ENCODE assay signal across 2 cellular contexts in the genomic region with DNA sequence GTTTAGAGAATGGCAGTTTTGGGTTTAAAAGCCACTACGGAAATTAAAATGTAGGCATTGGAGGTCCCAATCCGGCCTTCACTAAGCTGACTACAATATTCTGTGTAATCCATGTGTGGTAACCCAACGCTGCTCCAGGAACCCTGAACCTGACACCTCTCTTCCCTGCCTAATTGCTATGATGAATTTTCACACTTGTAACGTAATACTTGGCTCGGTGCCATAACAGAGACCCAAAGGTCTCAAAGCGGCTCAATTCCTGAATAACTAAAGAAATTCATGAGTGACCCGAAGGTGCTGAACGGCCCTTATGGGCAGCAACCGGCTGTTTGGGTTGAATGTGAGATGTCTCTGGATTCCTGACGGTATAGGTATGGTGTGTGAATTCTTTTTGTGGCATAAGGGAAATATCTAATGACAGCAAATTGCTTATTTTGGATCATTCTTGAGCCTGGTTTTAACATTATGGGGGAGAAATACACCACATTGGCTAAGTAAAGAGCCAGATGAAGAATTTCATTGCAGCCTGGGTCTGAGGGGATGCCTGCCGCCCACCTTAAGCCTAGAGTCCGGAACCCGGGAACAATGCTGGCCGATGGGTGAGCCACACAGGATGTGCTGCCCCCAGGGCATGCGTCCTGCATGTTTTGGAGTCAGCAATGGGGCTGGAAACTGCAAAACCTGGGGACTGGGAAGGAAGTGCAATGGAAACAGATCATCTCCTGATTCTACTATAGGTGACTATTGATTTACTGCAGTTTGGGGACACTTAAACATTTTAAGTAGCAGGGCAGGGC.
TF ChIP-seq lines count a peak whose summit lies in the region.

No MANE protein-coding gene starts in this region.

TF ChIP-seq in GM23338, 12 proteins besides CTCF, POLR2A, EP300 and RAD21 (continues in another document):
- TF ChIP-seq, protein P1, sequence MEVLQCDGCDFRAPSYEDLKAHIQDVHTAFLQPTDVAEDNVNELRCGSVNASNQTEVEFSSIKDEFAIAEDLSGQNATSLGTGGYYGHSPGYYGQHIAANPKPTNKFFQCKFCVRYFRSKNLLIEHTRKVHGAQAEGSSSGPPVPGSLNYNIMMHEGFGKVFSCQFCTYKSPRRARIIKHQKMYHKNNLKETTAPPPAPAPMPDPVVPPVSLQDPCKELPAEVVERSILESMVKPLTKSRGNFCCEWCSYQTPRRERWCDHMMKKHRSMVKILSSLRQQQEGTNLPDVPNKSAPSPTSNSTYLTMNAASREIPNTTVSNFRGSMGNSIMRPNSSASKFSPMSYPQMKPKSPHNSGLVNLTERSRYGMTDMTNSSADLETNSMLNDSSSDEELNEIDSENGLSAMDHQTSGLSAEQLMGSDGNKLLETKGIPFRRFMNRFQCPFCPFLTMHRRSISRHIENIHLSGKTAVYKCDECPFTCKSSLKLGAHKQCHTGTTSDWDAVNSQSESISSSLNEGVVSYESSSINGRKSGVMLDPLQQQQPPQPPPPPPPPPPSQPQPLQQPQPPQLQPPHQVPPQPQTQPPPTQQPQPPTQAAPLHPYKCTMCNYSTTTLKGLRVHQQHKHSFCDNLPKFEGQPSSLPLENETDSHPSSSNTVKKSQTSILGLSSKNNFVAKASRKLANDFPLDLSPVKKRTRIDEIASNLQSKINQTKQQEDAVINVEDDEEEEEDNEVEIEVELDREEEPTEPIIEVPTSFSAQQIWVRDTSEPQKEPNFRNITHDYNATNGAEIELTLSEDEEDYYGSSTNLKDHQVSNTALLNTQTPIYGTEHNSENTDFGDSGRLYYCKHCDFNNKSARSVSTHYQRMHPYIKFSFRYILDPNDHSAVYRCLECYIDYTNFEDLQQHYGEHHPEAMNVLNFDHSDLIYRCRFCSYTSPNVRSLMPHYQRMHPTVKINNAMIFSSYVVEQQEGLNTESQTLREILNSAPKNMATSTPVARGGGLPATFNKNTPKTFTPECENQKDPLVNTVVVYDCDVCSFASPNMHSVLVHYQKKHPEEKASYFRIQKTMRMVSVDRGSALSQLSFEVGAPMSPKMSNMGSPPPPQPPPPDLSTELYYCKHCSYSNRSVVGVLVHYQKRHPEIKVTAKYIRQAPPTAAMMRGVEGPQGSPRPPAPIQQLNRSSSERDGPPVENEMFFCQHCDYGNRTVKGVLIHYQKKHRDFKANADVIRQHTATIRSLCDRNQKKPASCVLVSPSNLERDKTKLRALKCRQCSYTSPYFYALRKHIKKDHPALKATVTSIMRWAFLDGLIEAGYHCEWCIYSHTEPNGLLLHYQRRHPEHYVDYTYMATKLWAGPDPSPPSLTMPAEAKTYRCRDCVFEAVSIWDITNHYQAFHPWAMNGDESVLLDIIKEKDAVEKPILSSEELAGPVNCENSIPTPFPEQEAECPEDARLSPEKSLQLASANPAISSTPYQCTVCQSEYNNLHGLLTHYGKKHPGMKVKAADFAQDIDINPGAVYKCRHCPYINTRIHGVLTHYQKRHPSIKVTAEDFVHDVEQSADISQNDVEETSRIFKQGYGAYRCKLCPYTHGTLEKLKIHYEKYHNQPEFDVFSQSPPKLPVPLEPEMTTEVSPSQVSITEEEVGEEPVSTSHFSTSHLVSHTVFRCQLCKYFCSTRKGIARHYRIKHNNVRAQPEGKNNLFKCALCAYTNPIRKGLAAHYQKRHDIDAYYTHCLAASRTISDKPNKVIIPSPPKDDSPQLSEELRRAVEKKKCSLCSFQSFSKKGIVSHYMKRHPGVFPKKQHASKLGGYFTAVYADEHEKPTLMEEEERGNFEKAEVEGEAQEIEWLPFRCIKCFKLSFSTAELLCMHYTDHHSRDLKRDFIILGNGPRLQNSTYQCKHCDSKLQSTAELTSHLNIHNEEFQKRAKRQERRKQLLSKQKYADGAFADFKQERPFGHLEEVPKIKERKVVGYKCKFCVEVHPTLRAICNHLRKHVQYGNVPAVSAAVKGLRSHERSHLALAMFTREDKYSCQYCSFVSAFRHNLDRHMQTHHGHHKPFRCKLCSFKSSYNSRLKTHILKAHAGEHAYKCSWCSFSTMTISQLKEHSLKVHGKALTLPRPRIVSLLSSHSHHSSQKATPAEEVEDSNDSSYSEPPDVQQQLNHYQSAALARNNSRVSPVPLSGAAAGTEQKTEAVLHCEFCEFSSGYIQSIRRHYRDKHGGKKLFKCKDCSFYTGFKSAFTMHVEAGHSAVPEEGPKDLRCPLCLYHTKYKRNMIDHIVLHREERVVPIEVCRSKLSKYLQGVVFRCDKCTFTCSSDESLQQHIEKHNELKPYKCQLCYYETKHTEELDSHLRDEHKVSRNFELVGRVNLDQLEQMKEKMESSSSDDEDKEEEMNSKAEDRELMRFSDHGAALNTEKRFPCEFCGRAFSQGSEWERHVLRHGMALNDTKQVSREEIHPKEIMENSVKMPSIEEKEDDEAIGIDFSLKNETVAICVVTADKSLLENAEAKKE (CRISPR knock-in tag; IDR thresholded peaks at IDR 0.05), result no peak
- no peak for TF ChIP-seq EZH2phosphoT487 (IDR thresholded peaks at IDR 0.05; ENCODE audit: unreplicated experiment)
- TF ChIP-seq STAT1 (IDR thresholded peaks at IDR 0.05; ENCODE audit: unreplicated experiment), result no peak
- TF ChIP-seq, protein P2, sequence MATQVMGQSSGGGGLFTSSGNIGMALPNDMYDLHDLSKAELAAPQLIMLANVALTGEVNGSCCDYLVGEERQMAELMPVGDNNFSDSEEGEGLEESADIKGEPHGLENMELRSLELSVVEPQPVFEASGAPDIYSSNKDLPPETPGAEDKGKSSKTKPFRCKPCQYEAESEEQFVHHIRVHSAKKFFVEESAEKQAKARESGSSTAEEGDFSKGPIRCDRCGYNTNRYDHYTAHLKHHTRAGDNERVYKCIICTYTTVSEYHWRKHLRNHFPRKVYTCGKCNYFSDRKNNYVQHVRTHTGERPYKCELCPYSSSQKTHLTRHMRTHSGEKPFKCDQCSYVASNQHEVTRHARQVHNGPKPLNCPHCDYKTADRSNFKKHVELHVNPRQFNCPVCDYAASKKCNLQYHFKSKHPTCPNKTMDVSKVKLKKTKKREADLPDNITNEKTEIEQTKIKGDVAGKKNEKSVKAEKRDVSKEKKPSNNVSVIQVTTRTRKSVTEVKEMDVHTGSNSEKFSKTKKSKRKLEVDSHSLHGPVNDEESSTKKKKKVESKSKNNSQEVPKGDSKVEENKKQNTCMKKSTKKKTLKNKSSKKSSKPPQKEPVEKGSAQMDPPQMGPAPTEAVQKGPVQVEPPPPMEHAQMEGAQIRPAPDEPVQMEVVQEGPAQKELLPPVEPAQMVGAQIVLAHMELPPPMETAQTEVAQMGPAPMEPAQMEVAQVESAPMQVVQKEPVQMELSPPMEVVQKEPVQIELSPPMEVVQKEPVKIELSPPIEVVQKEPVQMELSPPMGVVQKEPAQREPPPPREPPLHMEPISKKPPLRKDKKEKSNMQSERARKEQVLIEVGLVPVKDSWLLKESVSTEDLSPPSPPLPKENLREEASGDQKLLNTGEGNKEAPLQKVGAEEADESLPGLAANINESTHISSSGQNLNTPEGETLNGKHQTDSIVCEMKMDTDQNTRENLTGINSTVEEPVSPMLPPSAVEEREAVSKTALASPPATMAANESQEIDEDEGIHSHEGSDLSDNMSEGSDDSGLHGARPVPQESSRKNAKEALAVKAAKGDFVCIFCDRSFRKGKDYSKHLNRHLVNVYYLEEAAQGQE (IDR thresholded peaks at IDR 0.05; ENCODE audit: unreplicated experiment), result no peak
- TF ChIP-seq, protein P3, sequence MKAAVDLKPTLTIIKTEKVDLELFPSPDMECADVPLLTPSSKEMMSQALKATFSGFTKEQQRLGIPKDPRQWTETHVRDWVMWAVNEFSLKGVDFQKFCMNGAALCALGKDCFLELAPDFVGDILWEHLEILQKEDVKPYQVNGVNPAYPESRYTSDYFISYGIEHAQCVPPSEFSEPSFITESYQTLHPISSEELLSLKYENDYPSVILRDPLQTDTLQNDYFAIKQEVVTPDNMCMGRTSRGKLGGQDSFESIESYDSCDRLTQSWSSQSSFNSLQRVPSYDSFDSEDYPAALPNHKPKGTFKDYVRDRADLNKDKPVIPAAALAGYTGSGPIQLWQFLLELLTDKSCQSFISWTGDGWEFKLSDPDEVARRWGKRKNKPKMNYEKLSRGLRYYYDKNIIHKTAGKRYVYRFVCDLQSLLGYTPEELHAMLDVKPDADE (IDR thresholded peaks at IDR 0.05), result no peak
- TF ChIP-seq ZNF114 (CRISPR knock-in tag; IDR thresholded peaks at IDR 0.05), result no peak
- TF ChIP-seq NANOG (IDR thresholded peaks at IDR 0.05; ENCODE audit: borderline replicate concordance), result no peak

TF ChIP-seq in WTC11, 78 proteins besides CTCF, POLR2A, EP300 and RAD21 (continued from another document):
- TF ChIP-seq, protein P4, sequence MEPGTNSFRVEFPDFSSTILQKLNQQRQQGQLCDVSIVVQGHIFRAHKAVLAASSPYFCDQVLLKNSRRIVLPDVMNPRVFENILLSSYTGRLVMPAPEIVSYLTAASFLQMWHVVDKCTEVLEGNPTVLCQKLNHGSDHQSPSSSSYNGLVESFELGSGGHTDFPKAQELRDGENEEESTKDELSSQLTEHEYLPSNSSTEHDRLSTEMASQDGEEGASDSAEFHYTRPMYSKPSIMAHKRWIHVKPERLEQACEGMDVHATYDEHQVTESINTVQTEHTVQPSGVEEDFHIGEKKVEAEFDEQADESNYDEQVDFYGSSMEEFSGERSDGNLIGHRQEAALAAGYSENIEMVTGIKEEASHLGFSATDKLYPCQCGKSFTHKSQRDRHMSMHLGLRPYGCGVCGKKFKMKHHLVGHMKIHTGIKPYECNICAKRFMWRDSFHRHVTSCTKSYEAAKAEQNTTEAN (CRISPR knock-in tag; IDR thresholded peaks at IDR 0.05), result no peak
- TF ChIP-seq PRRX2 (CRISPR knock-in tag; IDR thresholded peaks at IDR 0.05) (no peak), GRHL2 (CRISPR knock-in tag; IDR thresholded peaks at IDR 0.05; ENCODE audit: insufficient replicate concordance, severe bottlenecking) (no peak), GTF2I (CRISPR knock-in tag; conservative IDR thresholded peaks at IDR 0.05) (no peak), OVOL2 (CRISPR knock-in tag; IDR thresholded peaks at IDR 0.05; ENCODE audit: borderline replicate concordance) (no peak)
- TF ChIP-seq, protein P5, sequence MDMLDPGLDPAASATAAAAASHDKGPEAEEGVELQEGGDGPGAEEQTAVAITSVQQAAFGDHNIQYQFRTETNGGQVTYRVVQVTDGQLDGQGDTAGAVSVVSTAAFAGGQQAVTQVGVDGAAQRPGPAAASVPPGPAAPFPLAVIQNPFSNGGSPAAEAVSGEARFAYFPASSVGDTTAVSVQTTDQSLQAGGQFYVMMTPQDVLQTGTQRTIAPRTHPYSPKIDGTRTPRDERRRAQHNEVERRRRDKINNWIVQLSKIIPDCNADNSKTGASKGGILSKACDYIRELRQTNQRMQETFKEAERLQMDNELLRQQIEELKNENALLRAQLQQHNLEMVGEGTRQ (CRISPR knock-in tag; IDR thresholded peaks at IDR 0.05), result no peak
- TF ChIP-seq, protein P6, sequence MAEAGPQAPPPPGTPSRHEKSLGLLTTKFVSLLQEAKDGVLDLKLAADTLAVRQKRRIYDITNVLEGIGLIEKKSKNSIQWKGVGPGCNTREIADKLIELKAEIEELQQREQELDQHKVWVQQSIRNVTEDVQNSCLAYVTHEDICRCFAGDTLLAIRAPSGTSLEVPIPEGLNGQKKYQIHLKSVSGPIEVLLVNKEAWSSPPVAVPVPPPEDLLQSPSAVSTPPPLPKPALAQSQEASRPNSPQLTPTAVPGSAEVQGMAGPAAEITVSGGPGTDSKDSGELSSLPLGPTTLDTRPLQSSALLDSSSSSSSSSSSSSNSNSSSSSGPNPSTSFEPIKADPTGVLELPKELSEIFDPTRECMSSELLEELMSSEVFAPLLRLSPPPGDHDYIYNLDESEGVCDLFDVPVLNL (CRISPR knock-in tag; IDR thresholded peaks at IDR 0.05; ENCODE audit: borderline replicate concordance, low read depth), result no peak
- TF ChIP-seq, protein P7, sequence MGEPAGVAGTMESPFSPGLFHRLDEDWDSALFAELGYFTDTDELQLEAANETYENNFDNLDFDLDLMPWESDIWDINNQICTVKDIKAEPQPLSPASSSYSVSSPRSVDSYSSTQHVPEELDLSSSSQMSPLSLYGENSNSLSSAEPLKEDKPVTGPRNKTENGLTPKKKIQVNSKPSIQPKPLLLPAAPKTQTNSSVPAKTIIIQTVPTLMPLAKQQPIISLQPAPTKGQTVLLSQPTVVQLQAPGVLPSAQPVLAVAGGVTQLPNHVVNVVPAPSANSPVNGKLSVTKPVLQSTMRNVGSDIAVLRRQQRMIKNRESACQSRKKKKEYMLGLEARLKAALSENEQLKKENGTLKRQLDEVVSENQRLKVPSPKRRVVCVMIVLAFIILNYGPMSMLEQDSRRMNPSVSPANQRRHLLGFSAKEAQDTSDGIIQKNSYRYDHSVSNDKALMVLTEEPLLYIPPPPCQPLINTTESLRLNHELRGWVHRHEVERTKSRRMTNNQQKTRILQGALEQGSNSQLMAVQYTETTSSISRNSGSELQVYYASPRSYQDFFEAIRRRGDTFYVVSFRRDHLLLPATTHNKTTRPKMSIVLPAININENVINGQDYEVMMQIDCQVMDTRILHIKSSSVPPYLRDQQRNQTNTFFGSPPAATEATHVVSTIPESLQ (CRISPR knock-in tag; IDR thresholded peaks at IDR 0.05), result no peak
